In genomic region chr19:41362143-41362847, GRCh38 we compare ENCODE assay signal across 10 cellular contexts. TPM values are rescaled to one million over a fixed set of nuclear protein-coding genes. Genes with fewer than 3 reads are reported as not detected.
A peak's percentile ranks its signal among the peaks of the same experiment; 100 is the strongest.
DNase-seq lines count a peak whose midpoint lies in the region; ATAC-seq lines count a peak whose summit lies in the region.
"Had no signal": no experiment of that assay in that cellular context is flagged by ENCODE, and none has a peak within 500 bp of the region (broad histone marks: within the 10 kb centered on the region; RNA-seq: fewer than 3 reads in every experiment).

No MANE protein-coding gene starts in this region.

- H3K4me1 Mint-ChIP-seq in stimulated activated naive CD8-positive, alpha-beta T cell treated with anti-CD3 and anti-CD28 coated beads, Interleukin-15, Interleukin-2, amounts not matched to agents 100 ng/mL and 50 ng/mL, for 24 hours (ENCODE audit: low read depth), result peaks cover 42% of the 10 kb centered on the region
- peaks cover 38% of the 10 kb centered on the region for H3K4me1 Mint-ChIP-seq in activated naive CD8-positive, alpha-beta T cell treated with anti-CD3 and anti-CD28 coated beads, Interleukin-2, amount 10 ng/mL, durations not matched to agents 7 days and 5 days
- peaks cover 17% of the 10 kb centered on the region for H3K4me1 Mint-ChIP-seq in memory B cell

- H3K4me3 Mint-ChIP-seq in stimulated activated naive CD8-positive, alpha-beta T cell treated with anti-CD3 and anti-CD28 coated beads, Interleukin-15, Interleukin-2, amounts not matched to agents 100 ng/mL and 50 ng/mL, for 24 hours, result no peak overlapping the region
- H3K4me3 Mint-ChIP-seq in activated naive CD8-positive, alpha-beta T cell treated with anti-CD3 and anti-CD28 coated beads, Interleukin-2, amount 10 ng/mL, durations not matched to agents 7 days and 5 days, result peak overlapping the region; percentile 98
- H3K4me3 Mint-ChIP-seq in memory B cell, result peak overlapping the region; percentile 92

- H3K4me1 ChIP-seq in urinary bladder (ENCODE audit: insufficient read depth), result no peaks in the 10 kb centered on the region

- H3K27me3 Mint-ChIP-seq in stimulated activated naive CD8-positive, alpha-beta T cell treated with anti-CD3 and anti-CD28 coated beads, Interleukin-15, Interleukin-2, amounts not matched to agents 100 ng/mL and 50 ng/mL, for 24 hours, result no peaks in the 10 kb centered on the region
- no peaks in the 10 kb centered on the region for H3K27me3 Mint-ChIP-seq in activated naive CD8-positive, alpha-beta T cell treated with anti-CD3 and anti-CD28 coated beads, Interleukin-2, amount 10 ng/mL, durations not matched to agents 7 days and 5 days
- no peaks in the 10 kb centered on the region for H3K27me3 Mint-ChIP-seq in memory B cell

- H3K27ac ChIP-seq in urinary bladder (ENCODE audit: low read depth), result peak overlapping the region; percentile 51

- no peak for ATAC-seq in stimulated activated naive CD8-positive, alpha-beta T cell treated with anti-CD3 and anti-CD28 coated beads, Interleukin-15, Interleukin-2, amounts not matched to agents 100 U/mL and 50 U/mL, for 24 hours
- no peak for ATAC-seq in activated naive CD8-positive, alpha-beta T cell treated with anti-CD3 and anti-CD28 coated beads, Interleukin-2, amount 10 ng/mL, durations not matched to agents 7 days and 5 days (ENCODE audit: low read depth)
- ATAC-seq in memory B cell (ENCODE audit: low read depth) (no peak), HG03521 (IDR thresholded peaks at IDR 0.05; ENCODE audit: unreplicated experiment) (no peak)
- no peak for ATAC-seq in activated CD4-positive, CD25-positive, alpha-beta regulatory T cell treated with anti-CD3 and anti-CD28 coated beads, Interleukin-2, amount 50 U/mL, for 24 hours

- DNase-seq in stimulated activated naive CD8-positive, alpha-beta T cell treated with anti-CD3 and anti-CD28 coated beads, Interleukin-15, Interleukin-2, amounts not matched to agents 100 U/mL and 50 U/mL, for 24 hours, result no peak
- no peak for DNase-seq in activated naive CD8-positive, alpha-beta T cell treated with anti-CD3 and anti-CD28 coated beads, Interleukin-2, amount 10 ng/mL, durations not matched to agents 7 days and 5 days
- DNase-seq in memory B cell (ENCODE audit: low spot score in 2 of 2), result no peak
- no peak for DNase-seq in cortex of kidney (lab: John Stamatoyannopoulos, UW)
- DNase-seq: HCEC 1CT, NCI-H2171 had no signal

- no peak overlapping the region for H3K4me3 ChIP-seq in urinary bladder (ENCODE audit: low read depth, low read length)

- POLR2A ChIA-PET in activated naive CD8-positive, alpha-beta T cell treated with anti-CD3 and anti-CD28 coated beads, Interleukin-2, amount 10 ng/mL, durations not matched to agents 7 days and 5 days (lab: Charles Lee), result interaction anchor here (0.8 to 4.4 kb wide), 4 partner anchors 9 to 77 kb away, joined by 3 to 64 read pairs (median 12); partner anchors contain the start of genes CCDC97, DMAC2 and TGFB1

- H3K36me3 ChIP-seq in urinary bladder (ENCODE audit: insufficient read depth), result no peaks in the 10 kb centered on the region

- peaks cover 10% of the 10 kb centered on the region for H3K36me3 Mint-ChIP-seq in stimulated activated naive CD8-positive, alpha-beta T cell treated with anti-CD3 and anti-CD28 coated beads, Interleukin-15, Interleukin-2, amounts not matched to agents 100 ng/mL and 50 ng/mL, for 24 hours (ENCODE audit: low read depth)
- H3K36me3 Mint-ChIP-seq in activated naive CD8-positive, alpha-beta T cell treated with anti-CD3 and anti-CD28 coated beads, Interleukin-2, amount 10 ng/mL, durations not matched to agents 7 days and 5 days, result peaks cover 11% of the 10 kb centered on the region
- H3K36me3 Mint-ChIP-seq in memory B cell, result no peaks in the 10 kb centered on the region

- H3K27ac Mint-ChIP-seq in stimulated activated naive CD8-positive, alpha-beta T cell treated with anti-CD3 and anti-CD28 coated beads, Interleukin-15, Interleukin-2, amounts not matched to agents 100 ng/mL and 50 ng/mL, for 24 hours, result peak overlapping the region; percentile 99
- peak overlapping the region; percentile 99 for H3K27ac Mint-ChIP-seq in activated naive CD8-positive, alpha-beta T cell treated with anti-CD3 and anti-CD28 coated beads, Interleukin-2, amount 10 ng/mL, durations not matched to agents 7 days and 5 days
- H3K27ac Mint-ChIP-seq in memory B cell, result peak overlapping the region; percentile 99

- WGBS in urinary bladder, result 88% methylated on average over 10 of the region's 10 CpGs

- no peaks in the 10 kb centered on the region for H3K9me3 Mint-ChIP-seq in stimulated activated naive CD8-positive, alpha-beta T cell treated with anti-CD3 and anti-CD28 coated beads, Interleukin-15, Interleukin-2, amounts not matched to agents 100 ng/mL and 50 ng/mL, for 24 hours
- H3K9me3 Mint-ChIP-seq in activated naive CD8-positive, alpha-beta T cell treated with anti-CD3 and anti-CD28 coated beads, Interleukin-2, amount 10 ng/mL, durations not matched to agents 7 days and 5 days, result no peaks in the 10 kb centered on the region
- no peaks in the 10 kb centered on the region for H3K9me3 Mint-ChIP-seq in memory B cell

RNA-seq across cellular contexts. Expression of gene B9D2, which starts 1.7 kb away (rescaled TPM):
- 10 to 100 TPM; 11.5 to 13.0 TPM for total RNA-seq in activated naive CD8-positive, alpha-beta T cell treated with anti-CD3 and anti-CD28 coated beads, Interleukin-2, amount 10 ng/mL, durations not matched to agents 7 days and 5 days
- 1.9 TPM for total RNA-seq in urinary bladder
- polyA plus RNA-seq in urinary bladder, result 10.0 TPM

RNA-seq across cellular contexts. Expression of gene TGFB1, which starts 8.6 kb away (rescaled TPM):
- total RNA-seq in activated naive CD8-positive, alpha-beta T cell treated with anti-CD3 and anti-CD28 coated beads, Interleukin-2, amount 10 ng/mL, durations not matched to agents 7 days and 5 days, result 100 to 1,000 TPM; 172 to 179 TPM
- 9.2 TPM for total RNA-seq in urinary bladder
- polyA plus RNA-seq in urinary bladder, result 58.9 TPM

RNA-seq across cellular contexts. Expression of gene TMEM91, which starts 14.0 kb away (rescaled TPM):
- 10 to 100 TPM; 11.4 to 13.0 TPM for total RNA-seq in activated naive CD8-positive, alpha-beta T cell treated with anti-CD3 and anti-CD28 coated beads, Interleukin-2, amount 10 ng/mL, durations not matched to agents 7 days and 5 days
- total RNA-seq in urinary bladder, result 6.6 TPM
- 36.2 TPM for polyA plus RNA-seq in urinary bladder

RNA-seq across cellular contexts. Expression of gene EXOSC5, which starts 34.9 kb away (rescaled TPM):
- total RNA-seq in activated naive CD8-positive, alpha-beta T cell treated with anti-CD3 and anti-CD28 coated beads, Interleukin-2, amount 10 ng/mL, durations not matched to agents 7 days and 5 days, result 10 to 100 TPM; 20.9 to 25.9 TPM
- 11.2 TPM for total RNA-seq in urinary bladder
- 31.0 TPM for polyA plus RNA-seq in urinary bladder

RNA-seq across cellular contexts. Expression of gene BCKDHA, which starts 35.3 kb away (rescaled TPM):
- total RNA-seq in activated naive CD8-positive, alpha-beta T cell treated with anti-CD3 and anti-CD28 coated beads, Interleukin-2, amount 10 ng/mL, durations not matched to agents 7 days and 5 days, result 10 to 100 TPM; 23.8 to 26.9 TPM
- 25.8 TPM for total RNA-seq in urinary bladder
- 47.0 TPM for polyA plus RNA-seq in urinary bladder

Comparison
In these comparisons a context has a peak if more than half of its experiments do, and no peak if none do; other contexts are left out.
1. RNA of gene TGFB1, which starts 8.6 kb away (total RNA-seq): 172 to 179 TPM in activated naive CD8-positive, alpha-beta T cell treated with anti-CD3 and anti-CD28 coated beads, Interleukin-2, amount 10 ng/mL, durations not matched to agents 7 days and 5 days; 9.2 TPM in urinary bladder (single experiment); every median in the first group is over 10 times any median in the second.
2. Peak in every context shown above with its lines, with median percentiles within 50 percentile points of each other: H3K27ac Mint-ChIP-seq.